23 cellular contexts compared by ENCODE assay signal in genomic region chr13:44278164-44278563, GRCh38.
DNase-seq lines count a peak whose midpoint lies in the region; ATAC-seq and TF ChIP-seq lines count a peak whose summit lies in the region.
"Had no signal": no experiment of that assay in that cellular context is flagged by ENCODE, and none has a peak within 500 bp of the region (broad histone marks: within the 10 kb centered on the region; RNA-seq: fewer than 3 reads in every experiment).

No MANE protein-coding gene starts in this region.

- H3K9me2 ChIP-seq in DOHH2 (replicated peaks; ENCODE audit: control insufficient read depth, low read length) (no peaks in the 10 kb centered on the region), MM.1S (replicated peaks; ENCODE audit: insufficient read depth, low read length) (no peaks in the 10 kb centered on the region)

- TF ChIP-seq CTCF in DOHH2 (IDR thresholded peaks at IDR 0.05; ENCODE audit: low read depth, low read length, poor library complexity, severe bottlenecking) (no peak), MM.1S (IDR thresholded peaks at IDR 0.05; ENCODE audit: low read length) (no peak), BE2C (IDR thresholded peaks at IDR 0.05; ENCODE audit: low read depth, low read length) (no peak)

- H3K27ac Mint-ChIP-seq in T-helper 17 cell, result peak overlapping the region; percentile 0
- H3K27ac Mint-ChIP-seq: memory B cell had no signal

- H2AFZ ChIP-seq in mesenchymal stem cell (ENCODE audit: low read depth, low read length), result no peak overlapping the region
- H2AFZ ChIP-seq in MM.1S (ENCODE audit: low read length), result no peak overlapping the region

- H4K20me1 ChIP-seq in DOHH2 (ENCODE audit: control insufficient read depth, insufficient read depth, low read depth, low read length) (no peaks in the 10 kb centered on the region), MM.1S (ENCODE audit: insufficient read depth, low read length) (no peaks in the 10 kb centered on the region)

- H3K79me2 ChIP-seq in DOHH2 (ENCODE audit: control insufficient read depth, low read length) (no peaks in the 10 kb centered on the region), MM.1S (ENCODE audit: low read length) (no peaks in the 10 kb centered on the region)

- H2BK5ac ChIP-seq in mesenchymal stem cell (ENCODE audit: low read depth, low read length, poor library complexity, severe bottlenecking), result no peak overlapping the region

- peak overlapping the region; percentile 100 for H3K27ac ChIP-seq in DOHH2 (ENCODE audit: low read depth, low read length)
- H3K27ac ChIP-seq in mesenchymal stem cell (ENCODE audit: low read length, poor library complexity, severe bottlenecking), result no peak overlapping the region
- H3K27ac ChIP-seq in MM.1S (ENCODE audit: low read length), result no peak overlapping the region

- H3K4me2 ChIP-seq in DOHH2 (ENCODE audit: low read length), result peak overlapping the region; percentile 8
- H3K4me2 ChIP-seq in mesenchymal stem cell (ENCODE audit: low read length, poor library complexity, severe bottlenecking), result no peak overlapping the region
- no peak overlapping the region for H3K4me2 ChIP-seq in MM.1S (ENCODE audit: low read depth, low read length)

- H3K4ac ChIP-seq in mesenchymal stem cell (ENCODE audit: low read depth in 1 of 2, low read length in 2 of 2), result no peak overlapping the region

- no peak overlapping the region for H2BK120ac ChIP-seq in mesenchymal stem cell (ENCODE audit: low read depth, low read length)

- H3K9me3 ChIP-seq in DOHH2 (ENCODE audit: control insufficient read depth, insufficient read depth, low read length), result peaks cover 4% of the 10 kb centered on the region; the same call in 1 of the 2 replicates
- peaks cover 10% of the 10 kb centered on the region for H3K9me3 ChIP-seq in T-helper 17 cell (ENCODE audit: control insufficient read depth, low read length, poor library complexity, severe bottlenecking)
- H3K9me3 ChIP-seq in mesenchymal stem cell (ENCODE audit: control insufficient read depth, low read length), result no peaks in the 10 kb centered on the region
- no peaks in the 10 kb centered on the region for H3K9me3 ChIP-seq in MM.1S (replicated peaks; ENCODE audit: insufficient read depth, low read length)
- no peaks in the 10 kb centered on the region for H3K9me3 ChIP-seq in BE2C

- H4K91ac ChIP-seq in mesenchymal stem cell (ENCODE audit: low read length), result no peak overlapping the region

- DNase-seq in NCI-H1694 treated with DMSO at 0.1 percent for 48 hours (lab: John Stamatoyannopoulos, UW), result peak; percentile 59
- DNase-seq in NCI-H1694 (lab: John Stamatoyannopoulos, UW), result no peak
- DNase-seq in T-helper 17 cell, result no peak
- DNase-seq in mesenchymal stem cell, result peak; percentile 38
- no peak for DNase-seq in MM.1S
- DNase-seq in BE2C, result no peak
- DNase-seq in NCI-H226, result no peak
- DNase-seq: 8988T; activated naive CD8-positive, alpha-beta T cell treated with anti-CD3 and anti-CD28 coated beads for 36 hours; activated T-cell treated with anti-CD3 and anti-CD28 coated beads, Interleukin-2, amount 50 U/mL, for 4 hours; C1 segment of cervical spinal cord; cortex of kidney; DMS153; foreskin keratinocyte; HCEC 1CT; hippocampal formation; natural killer cell; NCI-H187; SIG-M5 had no signal

- ATAC-seq in T-helper 17 cell, result no peak
- ATAC-seq: activated T-cell treated with anti-CD3 and anti-CD28 coated beads, Interleukin-2, amount 50 U/mL, for 4 hours; foreskin keratinocyte; natural killer cell had no signal

- no peak overlapping the region for H3K4me3 Mint-ChIP-seq in T-helper 17 cell
- H3K4me3 Mint-ChIP-seq: activated naive CD8-positive, alpha-beta T cell treated with anti-CD3 and anti-CD28 coated beads for 36 hours; activated T-cell treated with anti-CD3 and anti-CD28 coated beads, Interleukin-2, amount 50 U/mL, for 4 hours; brain; memory B cell; natural killer cell had no signal

- H3K23ac ChIP-seq in mesenchymal stem cell (ENCODE audit: low read length in 2 of 2), result no peak overlapping the region

- no peak overlapping the region for H3K18ac ChIP-seq in mesenchymal stem cell (ENCODE audit: low read depth in 1 of 2, low read length in 2 of 2)

- no peaks in the 10 kb centered on the region for H3K27me3 ChIP-seq in DOHH2 (ENCODE audit: control insufficient read depth, low read length)
- peaks cover 0 to 9% of the 10 kb centered on the region in 2 experiments for H3K27me3 ChIP-seq in mesenchymal stem cell (ENCODE audit: control insufficient read depth in 1 of 2, insufficient read depth in 1 of 2, low read length in 2 of 2)
- H3K27me3 ChIP-seq in MM.1S (replicated peaks; ENCODE audit: insufficient read depth, low read length), result no peaks in the 10 kb centered on the region
- no peaks in the 10 kb centered on the region for H3K27me3 ChIP-seq in BE2C
- H3K27me3 ChIP-seq: foreskin keratinocyte had no signal

- no peaks in the 10 kb centered on the region for H3K79me1 ChIP-seq in mesenchymal stem cell (replicated peaks; ENCODE audit: low read length, poor library complexity, severe bottlenecking)

- H3K27me3 Mint-ChIP-seq in T-helper 17 cell, result peaks cover 26% of the 10 kb centered on the region
- H3K27me3 Mint-ChIP-seq: activated naive CD8-positive, alpha-beta T cell treated with anti-CD3 and anti-CD28 coated beads for 36 hours had no signal

- H2AK5ac ChIP-seq in mesenchymal stem cell (ENCODE audit: low read length, severe bottlenecking), result no peak overlapping the region

- H2BK12ac ChIP-seq in mesenchymal stem cell (ENCODE audit: low read length in 2 of 2), result no peak overlapping the region

- H3K14ac ChIP-seq in mesenchymal stem cell (ENCODE audit: low read length in 2 of 2), result no peak overlapping the region

- H2BK15ac ChIP-seq in mesenchymal stem cell (ENCODE audit: low read depth, poor library complexity, severe bottlenecking), result no peak overlapping the region

- H3F3A ChIP-seq in DOHH2 (ENCODE audit: control insufficient read depth, insufficient read depth), result peaks cover 36% of the 10 kb centered on the region
- no peaks in the 10 kb centered on the region for H3F3A ChIP-seq in MM.1S (ENCODE audit: insufficient read depth, low read length)

- H3K4me1 Mint-ChIP-seq in T-helper 17 cell, result peaks cover 4% of the 10 kb centered on the region

- no peak overlapping the region for H4K8ac ChIP-seq in mesenchymal stem cell (ENCODE audit: low read length)

- H3K4me1 ChIP-seq in DOHH2 (ENCODE audit: control insufficient read depth, low read length) (peaks cover 80% of the 10 kb centered on the region), mesenchymal stem cell (ENCODE audit: control insufficient read depth, insufficient read depth, low read depth, low read length) (peaks cover 18% of the 10 kb centered on the region), MM.1S (ENCODE audit: low read length) (peaks cover 8% of the 10 kb centered on the region; the same call in 1 of the 2 replicates), BE2C (peaks cover 41% of the 10 kb centered on the region)

- H3K36me3 ChIP-seq in DOHH2 (ENCODE audit: control insufficient read depth, low read length) (peaks cover 9% of the 10 kb centered on the region), mesenchymal stem cell (ENCODE audit: control insufficient read depth in 1 of 2, insufficient read depth in 2 of 2, low read depth in 1 of 2, low read length in 2 of 2) (no peaks in the 10 kb centered on the region), MM.1S (replicated peaks; ENCODE audit: insufficient read depth, low read length) (no peaks in the 10 kb centered on the region), BE2C (no peaks in the 10 kb centered on the region)

- H3K4me3 ChIP-seq in DOHH2 (ENCODE audit: low read length) (peak overlapping the region; percentile 47), mesenchymal stem cell (ENCODE audit: insufficient read depth in 1 of 2, low read depth in 1 of 2, low read length in 2 of 2) (no peak overlapping the region), MM.1S (ENCODE audit: low read length) (no peak overlapping the region), BE2C (ENCODE audit: low read depth, low read length) (no peak overlapping the region)
- H3K4me3 ChIP-seq: skin epidermis had no signal

- WGBS in mesenchymal stem cell, result 66% methylated on average over 4 of the region's 4 CpGs

- H3K36me3 Mint-ChIP-seq in T-helper 17 cell (ENCODE audit: low read depth), result peaks cover 9% of the 10 kb centered on the region
- H3K36me3 Mint-ChIP-seq: brain had no signal

- H3K9ac ChIP-seq in mesenchymal stem cell (ENCODE audit: low read length) (no peak overlapping the region), MM.1S (ENCODE audit: low read length) (no peak overlapping the region)

Comparison
In these comparisons a context has a peak if more than half of its experiments do, and no peak if none do; other contexts are left out.
1. DNase-seq: peak in NCI-H1694 treated with DMSO at 0.1 percent for 48 hours (single experiment) and mesenchymal stem cell (single experiment); none in NCI-H1694 (single experiment), T-helper 17 cell (0 of 3), MM.1S (single experiment), BE2C (single experiment) and NCI-H226 (single experiment).